9 cellular contexts compared by ENCODE assay signal in genomic region chr11:120324932-120325810, GRCh38. TPM values are rescaled to one million over a fixed set of nuclear protein-coding genes. Genes with fewer than 3 reads are reported as not detected.
DNase-seq lines count a peak whose midpoint lies in the region; ATAC-seq, FAIRE-seq and TF ChIP-seq lines count a peak whose summit lies in the region.
"Had no signal": no experiment of that assay in that cellular context is flagged by ENCODE, and none has a peak within 500 bp of the region (broad histone marks: within the 10 kb centered on the region; RNA-seq: fewer than 3 reads in every experiment).

TSS of gene TLCD5 (plus strand) at chr11:120325299. CDS start at chr11:120327442, 2,143 bp downstream.

- peaks cover 23% of the 10 kb centered on the region for H3K4me1 ChIP-seq in vagina

- H3K4me2 ChIP-seq in neural cell (ENCODE audit: low read length), result peak within 1 kb of the TSS; percentile 71

- H3K36me3 ChIP-seq in neural cell (ENCODE audit: insufficient read depth, low read length) (no peaks in the 10 kb centered on the region), vagina (peaks cover 0 to 4% of the 10 kb centered on the region in 2 donors)

- TF ChIP-seq POLR2A in vagina (IDR thresholded peaks at IDR 0.05), result peak in 1 of 2 donors; percentile 67

- CTCF ChIA-PET in HEK293T (lab: Yijun Ruan, JAX), result interaction anchor here (2.1 kb wide), 1 partner anchor 10 kb away, joined by 9 read pairs; no protein-coding TSS in a partner anchor

- peak; percentile 52 for TF ChIP-seq EP300 in neural cell (conservative IDR thresholded peaks at IDR 0.05; ENCODE audit: poor library complexity, severe bottlenecking)

- peak; percentile 67 for TF ChIP-seq CTCF in neural cell (IDR thresholded peaks at IDR 0.05; ENCODE audit: poor library complexity, severe bottlenecking)
- TF ChIP-seq CTCF in vagina (IDR thresholded peaks at IDR 0.05), result no peak

- intact Hi-C loops in vagina (cut with DNase I), result no loop called here

- POLR2A ChIA-PET in HEK293T (lab: Yijun Ruan, JAX), result interaction anchor here (0.8 kb wide), 1 partner anchor 9 kb away, joined by 3 read pairs; no protein-coding TSS in a partner anchor

- no peaks in the 10 kb centered on the region for H4K20me1 ChIP-seq in neural cell (ENCODE audit: insufficient read depth)

- no peak for FAIRE-seq in frontal cortex (lab: Jason Lieb, UNC)
- FAIRE-seq: TTC549 had no signal

- TF ChIP-seq RAD21 in neural cell (conservative IDR thresholded peaks at IDR 0.05), result peak; percentile 42

- H3K9me3 ChIP-seq in neural cell (ENCODE audit: low read length) (no peaks in the 10 kb centered on the region), vagina (no peaks in the 10 kb centered on the region)

- H3K4me3 ChIP-seq in neural cell (ENCODE audit: low read length) (peak within 1 kb of the TSS; percentile 81), vagina (peak within 1 kb of the TSS; percentile 56 to 85)

- peak within 1 kb of the TSS; percentile 52 for H2AFZ ChIP-seq in neural cell (ENCODE audit: low read depth, low read length)

- H3K27me3 ChIP-seq in neural cell (ENCODE audit: insufficient read depth, low read depth, low read length) (no peaks in the 10 kb centered on the region), vagina (no peaks in the 10 kb centered on the region)

- H3K79me2 ChIP-seq in neural cell (replicated peaks; ENCODE audit: insufficient read depth, low read length), result peaks cover 6% of the 10 kb centered on the region

- no peaks in the 10 kb centered on the region for H3K9me2 ChIP-seq in neural cell (ENCODE audit: insufficient read depth, low read length)

- H3K27ac ChIP-seq in neural cell (ENCODE audit: low read length) (peak within 1 kb of the TSS; percentile 74), vagina (peak within 1 kb of the TSS; percentile 89)

- DNase-seq in DMS153 (lab: John Stamatoyannopoulos, UW) (peak; percentile 61), HEK293T (ENCODE audit: extremely low spot score) (peak; percentile 77), NCI-H748 treated with DMSO at 0.1 percent for 48 hours (lab: John Stamatoyannopoulos, UW) (peak; percentile 36), activated gamma-delta T cell (lab: John Stamatoyannopoulos, UW) (peak; percentile 11), frontal cortex (ENCODE audit: low spot score in 2 of 2) (peak; percentile 60 to 65), vagina (ENCODE audit: extremely low spot score in 2 of 2) (no peak)

- peak within 1 kb of the TSS; percentile 87 for H3K9ac ChIP-seq in neural cell (ENCODE audit: low read length)

- H3F3A ChIP-seq in neural cell (ENCODE audit: insufficient read depth, low read length, poor library complexity, severe bottlenecking), result peaks cover 5% of the 10 kb centered on the region

- no peak for ATAC-seq in GM21447 (IDR thresholded peaks at IDR 0.05; ENCODE audit: unreplicated experiment)

TF ChIP-seq in HEK293T, 16 proteins besides CTCF, POLR2A, EP300 and RAD21:
- TF ChIP-seq CTBP1 (IDR thresholded peaks at IDR 0.05; ENCODE audit: borderline replicate concordance) (peak; percentile 18; the same call in 1 of the 2 replicates), L3MBTL2 (conservative IDR thresholded peaks at IDR 0.05) (peak; percentile 44; the same call in 1 of the 2 replicates), FOXM1 (IDR thresholded peaks at IDR 0.05; ENCODE audit: borderline replicate concordance) (no peak), ZNF384 (IDR thresholded peaks at IDR 0.05) (no peak), NFRKB (IDR thresholded peaks at IDR 0.05) (no peak), BHLHE40 (IDR thresholded peaks at IDR 0.05; ENCODE audit: borderline replicate concordance) (no peak), ELF4 (IDR thresholded peaks at IDR 0.05) (no peak)

TF ChIP-seq in neural cell, 6 proteins besides CTCF, POLR2A, EP300 and RAD21:
- TF ChIP-seq EZH2 (IDR thresholded peaks at IDR 0.05; ENCODE audit: borderline replicate concordance, insufficient read depth, low read length, poor library complexity, severe bottlenecking) (no peak), SMC3 (conservative IDR thresholded peaks at IDR 0.05; ENCODE audit: poor library complexity) (peak; percentile 47), TAF1 (IDR thresholded peaks at IDR 0.05; ENCODE audit: low read depth) (no peak), MXI1 (conservative IDR thresholded peaks at IDR 0.05; ENCODE audit: poor library complexity, severe bottlenecking) (peak; percentile 77), POLR2AphosphoS5 (IDR thresholded peaks at IDR 0.05) (peak; percentile 73)
- TF ChIP-seq, protein P1, sequence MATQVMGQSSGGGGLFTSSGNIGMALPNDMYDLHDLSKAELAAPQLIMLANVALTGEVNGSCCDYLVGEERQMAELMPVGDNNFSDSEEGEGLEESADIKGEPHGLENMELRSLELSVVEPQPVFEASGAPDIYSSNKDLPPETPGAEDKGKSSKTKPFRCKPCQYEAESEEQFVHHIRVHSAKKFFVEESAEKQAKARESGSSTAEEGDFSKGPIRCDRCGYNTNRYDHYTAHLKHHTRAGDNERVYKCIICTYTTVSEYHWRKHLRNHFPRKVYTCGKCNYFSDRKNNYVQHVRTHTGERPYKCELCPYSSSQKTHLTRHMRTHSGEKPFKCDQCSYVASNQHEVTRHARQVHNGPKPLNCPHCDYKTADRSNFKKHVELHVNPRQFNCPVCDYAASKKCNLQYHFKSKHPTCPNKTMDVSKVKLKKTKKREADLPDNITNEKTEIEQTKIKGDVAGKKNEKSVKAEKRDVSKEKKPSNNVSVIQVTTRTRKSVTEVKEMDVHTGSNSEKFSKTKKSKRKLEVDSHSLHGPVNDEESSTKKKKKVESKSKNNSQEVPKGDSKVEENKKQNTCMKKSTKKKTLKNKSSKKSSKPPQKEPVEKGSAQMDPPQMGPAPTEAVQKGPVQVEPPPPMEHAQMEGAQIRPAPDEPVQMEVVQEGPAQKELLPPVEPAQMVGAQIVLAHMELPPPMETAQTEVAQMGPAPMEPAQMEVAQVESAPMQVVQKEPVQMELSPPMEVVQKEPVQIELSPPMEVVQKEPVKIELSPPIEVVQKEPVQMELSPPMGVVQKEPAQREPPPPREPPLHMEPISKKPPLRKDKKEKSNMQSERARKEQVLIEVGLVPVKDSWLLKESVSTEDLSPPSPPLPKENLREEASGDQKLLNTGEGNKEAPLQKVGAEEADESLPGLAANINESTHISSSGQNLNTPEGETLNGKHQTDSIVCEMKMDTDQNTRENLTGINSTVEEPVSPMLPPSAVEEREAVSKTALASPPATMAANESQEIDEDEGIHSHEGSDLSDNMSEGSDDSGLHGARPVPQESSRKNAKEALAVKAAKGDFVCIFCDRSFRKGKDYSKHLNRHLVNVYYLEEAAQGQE (IDR thresholded peaks at IDR 0.05; ENCODE audit: borderline replicate concordance), result no peak

RNA-seq across cellular contexts. Expression of gene TLCD5, which starts in this region (rescaled TPM):
- total RNA-seq in frontal cortex (16.3 TPM), vagina (3.7 TPM)
- 23.4 and 31.1 TPM in 2 replicates for polyA plus RNA-seq in neural cell
- 24.8 and 28.4 TPM in 2 replicates for polyA minus RNA-seq in neural cell

Comparison
In these comparisons a context has a peak if more than half of its experiments do, and no peak if none do; other contexts are left out.
1. DNase-seq: peak in DMS153 (single experiment), HEK293T (single experiment), NCI-H748 treated with DMSO at 0.1 percent for 48 hours (single experiment), activated gamma-delta T cell (single experiment) and frontal cortex (2 of 2); none in vagina (0 of 2).